ENCODE assay signal across 17 cellular contexts in the genomic region with DNA sequence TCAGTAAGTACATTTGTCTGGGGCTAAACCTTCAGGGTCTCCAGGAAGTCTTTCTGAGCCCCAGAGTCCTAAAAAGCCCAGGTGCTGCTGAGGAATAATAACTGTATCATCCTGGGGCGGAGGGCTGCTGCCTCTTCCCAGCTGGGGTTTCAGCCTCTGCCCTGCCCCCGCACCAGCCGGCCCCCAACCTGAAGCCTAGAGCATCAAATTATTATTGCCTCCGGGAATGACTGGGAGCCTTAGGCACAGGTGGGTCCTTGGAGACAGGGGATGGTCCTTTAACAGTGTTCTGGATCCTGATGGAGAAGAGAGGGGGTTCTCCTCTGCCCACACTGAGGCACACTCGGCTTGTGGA.
DNase-seq lines count a peak whose midpoint lies in the region; ATAC-seq and TF ChIP-seq lines count a peak whose summit lies in the region.
"Had no signal": no experiment of that assay in that cellular context is flagged by ENCODE, and none has a peak within 500 bp of the region (broad histone marks: within the 10 kb centered on the region; RNA-seq: fewer than 3 reads in every experiment).

No MANE protein-coding gene starts in this region.

- no peak for TF ChIP-seq CTCF in IMR-90 (conservative IDR thresholded peaks at IDR 0.05; ENCODE audit: low read depth, low read length)
- no peak for TF ChIP-seq CTCF in ascending aorta (IDR thresholded peaks at IDR 0.05)
- no peak for TF ChIP-seq CTCF in neural crest cell (conservative IDR thresholded peaks at IDR 0.05)
- TF ChIP-seq CTCF in right atrium auricular region (IDR thresholded peaks at IDR 0.05): no peak

- ATAC-seq in IMR-90 (ENCODE audit: low read depth) (no peak), GM19023 (IDR thresholded peaks at IDR 0.05; ENCODE audit: unreplicated experiment) (no peak)
- ATAC-seq: gastroesophageal sphincter, HCT116, psoas muscle had no signal

- no peak overlapping the region for H3K27ac ChIP-seq in CD4-positive, alpha-beta memory T cell (ENCODE audit: low read depth, low read length)
- H3K27ac ChIP-seq in IMR-90 (ENCODE audit: insufficient read depth, low read length): no peak overlapping the region
- peak overlapping the region; percentile 60 to 82 for H3K27ac ChIP-seq in ascending aorta
- no peak overlapping the region for H3K27ac ChIP-seq in right atrium auricular region
- H3K27ac ChIP-seq: psoas muscle had no signal

- H3K4ac ChIP-seq in IMR-90 (ENCODE audit: low read depth, low read length): no peak overlapping the region

- no peak overlapping the region for H3K18ac ChIP-seq in IMR-90 (ENCODE audit: low read depth, low read length)

- peaks cover 40 to 94% (median 75%) of the 10 kb centered on the region in 4 donors for H3K4me1 Mint-ChIP-seq in CD4-positive, alpha-beta memory T cell
- H3K4me1 Mint-ChIP-seq in neural crest cell: peaks cover 78% of the 10 kb centered on the region

- H2AK9ac ChIP-seq in IMR-90 (replicated peaks; ENCODE audit: low read depth, low read length, poor library complexity): no peak overlapping the region

- H3K4me2 ChIP-seq in IMR-90 (ENCODE audit: low read depth, low read length): no peak overlapping the region

- TF ChIP-seq RAD21 in IMR-90 (IDR thresholded peaks at IDR 0.05; ENCODE audit: low read length): no peak

- no peak overlapping the region for H2BK120ac ChIP-seq in IMR-90 (ENCODE audit: low read depth, low read length)

- H4K91ac ChIP-seq in IMR-90 (ENCODE audit: insufficient read depth, low read depth, low read length): no peak overlapping the region

- no peak overlapping the region for H3K56ac ChIP-seq in IMR-90 (ENCODE audit: extremely low read depth, insufficient read depth, low read length)

- no peaks in the 10 kb centered on the region for H3K36me3 ChIP-seq in CD4-positive, alpha-beta memory T cell (ENCODE audit: insufficient read depth, low read length)
- H3K36me3 ChIP-seq in IMR-90 (ENCODE audit: control insufficient read depth, insufficient read depth, low read length) (no peaks in the 10 kb centered on the region), ascending aorta (no peaks in the 10 kb centered on the region), right atrium auricular region (no peaks in the 10 kb centered on the region)
- H3K36me3 ChIP-seq: gastroesophageal sphincter had no signal

- no peaks in the 10 kb centered on the region for H3K9me3 Mint-ChIP-seq in CD4-positive, alpha-beta memory T cell
- H3K9me3 Mint-ChIP-seq in neural crest cell: no peaks in the 10 kb centered on the region

- H3K27me3 ChIP-seq in CD4-positive, alpha-beta memory T cell (ENCODE audit: insufficient read depth, low read length): no peaks in the 10 kb centered on the region
- H3K27me3 ChIP-seq in IMR-90 (ENCODE audit: control insufficient read depth, insufficient read depth, low read length) (no peaks in the 10 kb centered on the region), ascending aorta (no peaks in the 10 kb centered on the region), right atrium auricular region (no peaks in the 10 kb centered on the region)
- H3K27me3 ChIP-seq: gastroesophageal sphincter had no signal

- no peak overlapping the region for H4K8ac ChIP-seq in IMR-90 (ENCODE audit: low read depth in 2 of 2, low read length in 2 of 2)

- H3K4me3 Mint-ChIP-seq in CD4-positive, alpha-beta memory T cell: peak overlapping the region in 4 of 8 donors; percentile 53 to 85 (median 68)
- peak overlapping the region; percentile 70 for H3K4me3 Mint-ChIP-seq in neural crest cell

- in situ Hi-C loops in IMR-90 (cut with MboI; ENCODE audit: low sequenced_read_pairs): loop anchor here (5.0 kb wide), 1 partner anchor 52 kb away; no protein-coding TSS in a partner anchor

- POLR2A ChIA-PET in CD4-positive, alpha-beta memory T cell (lab: Charles Lee; ENCODE audit: partially characterized antibody): no interaction called here
- POLR2A ChIA-PET in IMR-90 (lab: Charles Lee; ENCODE audit: unreplicated experiment): no interaction called here

- peaks cover 40 to 88% of the 10 kb centered on the region in 2 experiments for H3K79me1 ChIP-seq in IMR-90 (ENCODE audit: low read depth in 1 of 2, low read length in 2 of 2)

- H2BK20ac ChIP-seq in IMR-90 (ENCODE audit: low read depth, low read length): no peak overlapping the region

- dilution Hi-C loops in IMR-90 (cut with HindIII; ENCODE audit: low sequenced_read_pairs, unreplicated experiment): no loop called here

- H3K4me1 ChIP-seq in CD4-positive, alpha-beta memory T cell (ENCODE audit: insufficient read depth, low read length): peaks cover 78% of the 10 kb centered on the region
- peaks cover 23% of the 10 kb centered on the region for H3K4me1 ChIP-seq in IMR-90 (ENCODE audit: control insufficient read depth, insufficient read depth, low read length)
- H3K4me1 ChIP-seq in ascending aorta: peaks cover 0 to 33% of the 10 kb centered on the region in 2 donors
- H3K4me1 ChIP-seq in right atrium auricular region: peaks cover 0 to 8% of the 10 kb centered on the region in 2 donors
- H3K4me1 ChIP-seq: psoas muscle had no signal

- H2AK5ac ChIP-seq in IMR-90 (ENCODE audit: low read depth, low read length): no peak overlapping the region

- no peak overlapping the region for H3K23ac ChIP-seq in IMR-90 (ENCODE audit: low read depth, low read length)

- H3K4me3 ChIP-seq in CD4-positive, alpha-beta memory T cell (ENCODE audit: low read length in 2 of 2): no peak overlapping the region
- H3K4me3 ChIP-seq in IMR-90 (ENCODE audit: insufficient read depth, low read depth, low read length): no peak overlapping the region
- H3K4me3 ChIP-seq in ascending aorta: no peak overlapping the region
- no peak overlapping the region for H3K4me3 ChIP-seq in right atrium auricular region
- H3K4me3 ChIP-seq: gastroesophageal sphincter, mucosa of descending colon, psoas muscle had no signal

- DNase-seq in CD4-positive, alpha-beta memory T cell: no peak
- DNase-seq in IMR-90: no peak
- DNase-seq in ascending aorta (ENCODE audit: low spot score in 2 of 2): no peak
- no peak for DNase-seq in neural crest cell (ENCODE audit: low read depth, low spot score)
- no peak for DNase-seq in NCI-H2227 treated with DMSO at 0.1 percent for 48 hours (lab: John Stamatoyannopoulos, UW)
- DNase-seq in activated gamma-delta T cell treated with Interleukin-2 at 50 U/mL for 16 hours: no peak
- DNase-seq in right atrium auricular region (ENCODE audit: low spot score): no peak
- DNase-seq: activated CD8-positive, alpha-beta memory T cell treated with anti-CD3 and anti-CD28 coated beads for 24 hours; NCI-H2029 treated with DMSO at 0.1 percent for 48 hours; NCI-H82; Right ventricle myocardium superior; stimulated activated CD4-positive, alpha-beta T cell treated with anti-CD3 and anti-CD28 coated beads, Interleukin-1b, Interleukin-23, amount 100 ng/mL, for 48 hours had no signal

- H3K9me1 ChIP-seq in IMR-90 (ENCODE audit: insufficient read depth, low read length): peaks cover 24% of the 10 kb centered on the region

- no peak overlapping the region for H3K14ac ChIP-seq in IMR-90 (replicated peaks; ENCODE audit: low read depth, low read length)

- peak overlapping the region; percentile 83 to 98 (median 95) for H3K27ac Mint-ChIP-seq in CD4-positive, alpha-beta memory T cell
- peak overlapping the region; percentile 90 for H3K27ac Mint-ChIP-seq in neural crest cell (ENCODE audit: unreplicated experiment)

- no peak overlapping the region for H2BK5ac ChIP-seq in IMR-90 (ENCODE audit: low read depth, low read length, poor library complexity, severe bottlenecking)

- H3K27me3 Mint-ChIP-seq in CD4-positive, alpha-beta memory T cell: no peaks in the 10 kb centered on the region
- no peaks in the 10 kb centered on the region for H3K27me3 Mint-ChIP-seq in neural crest cell (ENCODE audit: low read depth)

- no peak for TF ChIP-seq POLR2A in IMR-90 (IDR thresholded peaks at IDR 0.05; ENCODE audit: low read depth, low read length)

- peaks cover 55% of the 10 kb centered on the region for H4K20me1 ChIP-seq in IMR-90 (ENCODE audit: insufficient read depth, low read length)

- no peak overlapping the region for H4K5ac ChIP-seq in IMR-90 (ENCODE audit: low read depth, low read length)

- BruUV-seq in IMR-90 (replicated peaks; lab: Mats Ljungman, UMichigan): no TSS peak

- H2AFZ ChIP-seq in IMR-90 (replicated peaks; ENCODE audit: low read length, poor library complexity): no peak overlapping the region

- H3K9me3 ChIP-seq in CD4-positive, alpha-beta memory T cell (ENCODE audit: control insufficient read depth in 1 of 2, low read length in 2 of 2): no peaks in the 10 kb centered on the region
- H3K9me3 ChIP-seq in IMR-90 (ENCODE audit: control insufficient read depth, insufficient read depth, low read length) (no peaks in the 10 kb centered on the region), ascending aorta (no peaks in the 10 kb centered on the region), right atrium auricular region (no peaks in the 10 kb centered on the region)
- H3K9me3 ChIP-seq: gastroesophageal sphincter, mucosa of descending colon, psoas muscle had no signal

- no peaks in the 10 kb centered on the region for H3K36me3 Mint-ChIP-seq in CD4-positive, alpha-beta memory T cell
- H3K36me3 Mint-ChIP-seq in neural crest cell (ENCODE audit: low read depth): no peaks in the 10 kb centered on the region

- WGBS in IMR-90 (ENCODE audit: extremely low coverage in 2 of 2, insufficient read length in 1 of 2), 2 experiments: 80% methylated on average over 1 of the region's 5 CpGs; no CpG with 5 or more reads in 1 of the 2 experiments

- intact Hi-C loops in CD4-positive, alpha-beta memory T cell (cut with micrococcal nuclease): loop anchor here (5.0 kb wide), 1 partner anchor 38 kb away; no protein-coding TSS in a partner anchor
- intact Hi-C loops in IMR-90 (cut with micrococcal nuclease): no loop called here
- intact Hi-C loops in ascending aorta (cut with DNase I): loop anchor here (2.0 kb wide), 1 partner anchor 44 kb away; no protein-coding TSS in a partner anchor

- H2BK15ac ChIP-seq in IMR-90 (ENCODE audit: low read depth, low read length): no peak overlapping the region

- CTCF ChIA-PET in CD4-positive, alpha-beta memory T cell (lab: Charles Lee; ENCODE audit: partially characterized antibody): no interaction called here
- CTCF ChIA-PET in IMR-90 (lab: Yijun Ruan, JAX): interaction anchor here (0.6 kb wide), 1 partner anchor 22 kb away, joined by 4 read pairs; no protein-coding TSS in a partner anchor

- H3K9ac ChIP-seq in IMR-90 (ENCODE audit: low read depth, low read length): no peak overlapping the region

TF ChIP-seq in IMR-90, 13 proteins besides CTCF, POLR2A, EP300 and RAD21:
- TF ChIP-seq RFX5 (IDR thresholded peaks at IDR 0.05; ENCODE audit: low read depth, low read length): no peak
- no peak for TF ChIP-seq NFE2L2 (IDR thresholded peaks at IDR 0.05; ENCODE audit: low read depth, low read length)
- no peak for TF ChIP-seq RCOR1 (IDR thresholded peaks at IDR 0.05; ENCODE audit: insufficient replicate concordance, low read length)
- TF ChIP-seq CHD1 (IDR thresholded peaks at IDR 0.05; ENCODE audit: low read depth, low read length): no peak
- 0 out of 2 replicates have a peak, but pooled peaks have one; percentile 1 for TF ChIP-seq MAZ (IDR thresholded peaks at IDR 0.05; ENCODE audit: borderline replicate concordance, low read depth, low read length)

Comparison
In these comparisons a context has a peak if more than half of its experiments do, and no peak if none do; other contexts are left out.
1. H3K27ac ChIP-seq: peak in ascending aorta (2 of 2); none in CD4-positive, alpha-beta memory T cell (single experiment), IMR-90 (single experiment) and right atrium auricular region (0 of 2).